In genomic region chr7:134374791-134375190, GRCh38 we compare ENCODE assay signal across 23 cellular contexts.
"Had no signal": no experiment of that assay in that cellular context is flagged by ENCODE, and none has a peak within 500 bp of the region (broad histone marks: within the 10 kb centered on the region; RNA-seq: fewer than 3 reads in every experiment).

No MANE protein-coding gene starts in this region.

- H3K36me3 ChIP-seq: heart right ventricle, left lung, lower lobe of right lung, neural progenitor cell, neutrophil, ovary, right atrium auricular region, right lobe of liver, tibial nerve, vagina had no signal

- H3K27ac ChIP-seq: heart right ventricle, left lung, lower lobe of right lung, neural progenitor cell, neutrophil, ovary, right atrium auricular region, tibial nerve, vagina had no signal

- H3K9ac ChIP-seq: neural progenitor cell had no signal

- H3K4me1 ChIP-seq: heart right ventricle, left lung, lower lobe of right lung, neural progenitor cell, right atrium auricular region, tibial nerve had no signal

- DNase-seq: heart right ventricle; hippocampal formation; kidney glomerular epithelial cell; left cardiac atrium; left lung; lower lobe of right lung; mesenchymal stem cell; naive B cell; natural killer cell; nephron progenitor cell; ovary; right lobe of liver; stimulated activated CD4-positive, alpha-beta T cell treated with anti-CD3 and anti-CD28 coated beads, Interleukin-12 subunit alpha, Interleukin-12 subunit beta, amount 100 ng/mL, for 4 hours; stimulated activated CD4-positive, alpha-beta T cell treated with anti-CD3 and anti-CD28 coated beads, Interleukin-15, amount 100 ng/mL, for 24 hours; stimulated activated CD4-positive, alpha-beta T cell treated with anti-CD3 and anti-CD28 coated beads, Interleukin-2, amount 100 ng/mL, for 24 hours; stimulated activated CD4-positive, alpha-beta T cell treated with anti-CD3 and anti-CD28 coated beads, Interleukin-4, amount 100 ng/mL, for 1 hour; stimulated activated naive CD4-positive, alpha-beta T cell; substantia nigra had no signal

- H3K4me2 ChIP-seq: neural progenitor cell had no signal

- H3K9me3 ChIP-seq: heart right ventricle, left lung, lower lobe of right lung, neutrophil, ovary, right atrium auricular region, tibial nerve, vagina had no signal

- H3K4me3 ChIP-seq: heart right ventricle, left lung, lower lobe of right lung, neural progenitor cell, ovary, right atrium auricular region, right lobe of liver, tibial nerve, vagina had no signal

- H2AFZ ChIP-seq: neural progenitor cell had no signal

- ATAC-seq: heart right ventricle, left cardiac atrium, natural killer cell had no signal

- H3K27me3 ChIP-seq: left lung, neural progenitor cell, ovary, right atrium auricular region, right lobe of liver, tibial nerve, vagina had no signal
